In genomic region chr1:188089461-188089860, GRCh38 we compare ENCODE assay signal across 19 cellular contexts.
DNase-seq lines count a peak whose midpoint lies in the region; ATAC-seq and TF ChIP-seq lines count a peak whose summit lies in the region.
"Had no signal": no experiment of that assay in that cellular context is flagged by ENCODE, and none has a peak within 500 bp of the region (broad histone marks: within the 10 kb centered on the region; RNA-seq: fewer than 3 reads in every experiment).

No MANE protein-coding gene starts in this region.

- H3K9me3 ChIP-seq in SK-N-SH: 0 out of 2 replicates have a peak, but pooled peaks cover 12% of the 10 kb centered on the region
- H3K9me3 ChIP-seq in adipocyte (ENCODE audit: control insufficient read depth, low read length): peaks cover 6% of the 10 kb centered on the region
- H3K9me3 ChIP-seq in iPS-18a (ENCODE audit: control insufficient read depth, low read depth, low read length): no peaks in the 10 kb centered on the region
- H3K9me3 ChIP-seq in heart right ventricle: peaks cover 0 to 21% (median 0%) of the 10 kb centered on the region in 11 donors
- H3K9me3 ChIP-seq: upper lobe of right lung had no signal

- CTCF ChIA-PET in SK-N-SH (lab: Yijun Ruan, JAX): interaction anchor here (0.6 to 0.9 kb wide), 2 partner anchors 19 to 51 kb away, joined by 3 read pairs; no protein-coding TSS in a partner anchor

- H3K36me3 Mint-ChIP-seq in type B pancreatic cell: no peaks in the 10 kb centered on the region
- H3K36me3 Mint-ChIP-seq: CD4-positive, CD25-positive, alpha-beta regulatory T cell had no signal

- H3K4me2 ChIP-seq in SK-N-SH: no peak overlapping the region

- H3K9me2 ChIP-seq in SK-N-SH: no peaks in the 10 kb centered on the region

- intact Hi-C loops in heart right ventricle (cut with DNase I): no loop called here

- POLR2A ChIA-PET in SK-N-SH (lab: Yijun Ruan, JAX): no interaction called here

- no peaks in the 10 kb centered on the region for H3K79me2 ChIP-seq in SK-N-SH (ENCODE audit: insufficient read depth)

- H3K36me3 ChIP-seq in SK-N-SH (replicated peaks in 1 of 2; ENCODE audit: control insufficient read depth in 1 of 2, insufficient read depth in 2 of 2, low read length in 1 of 2) (no peaks in the 10 kb centered on the region), adipocyte (ENCODE audit: control insufficient read depth, insufficient read depth, low read length, severe bottlenecking) (no peaks in the 10 kb centered on the region), iPS-18a (ENCODE audit: control insufficient read depth, low read depth, low read length) (no peaks in the 10 kb centered on the region), heart right ventricle (no peaks in the 10 kb centered on the region)
- H3K36me3 ChIP-seq: upper lobe of right lung had no signal

- H3K27ac Mint-ChIP-seq in type B pancreatic cell: no peak overlapping the region
- H3K27ac Mint-ChIP-seq: CD4-positive, CD25-positive, alpha-beta regulatory T cell; nephron progenitor cell; stimulated activated naive CD8-positive, alpha-beta T cell treated with anti-CD3 and anti-CD28 coated beads, Interleukin-15, Interleukin-2, amounts not matched to agents 100 ng/mL and 50 ng/mL, for 24 hours had no signal

- DNase-seq in SK-N-SH (no peak), adipocyte (ENCODE audit: low read depth) (peak; percentile 21), heart right ventricle (no peak), coronary artery (ENCODE audit: low spot score) (no peak), type B pancreatic cell (ENCODE audit: extremely low spot score, unreplicated experiment) (no peak), cortex of kidney (lab: John Stamatoyannopoulos, UW) (no peak)
- DNase-seq: ACHN; activated naive CD4-positive, alpha-beta T cell treated with anti-CD3 and anti-CD28 coated beads, Interleukin-2, amount 50 U/mL, for 16 hours; activated T-cell treated with anti-CD3 and anti-CD28 coated beads for 4 hours; CD4-positive, CD25-positive, alpha-beta regulatory T cell; DMS79 treated with DMSO at 0.1 percent for 48 hours; NCI-H187 treated with DMSO at 0.1 percent for 48 hours; NCI-H82; nephron progenitor cell; upper lobe of right lung had no signal

- H3K27ac ChIP-seq in SK-N-SH (ENCODE audit: low read depth in 2 of 2, low read length in 1 of 2) (no peak overlapping the region), iPS-18a (ENCODE audit: low read length) (no peak overlapping the region), heart right ventricle (no peak overlapping the region), coronary artery (no peak overlapping the region)
- H3K27ac ChIP-seq: epithelial cell of prostate, upper lobe of right lung had no signal

- H3K27me3 Mint-ChIP-seq in type B pancreatic cell: no peaks in the 10 kb centered on the region
- H3K27me3 Mint-ChIP-seq: CD4-positive, CD25-positive, alpha-beta regulatory T cell; stimulated activated naive CD8-positive, alpha-beta T cell treated with anti-CD3 and anti-CD28 coated beads, Interleukin-15, Interleukin-2, amounts not matched to agents 100 ng/mL and 50 ng/mL, for 24 hours had no signal

- no peak overlapping the region for H3K4me3 Mint-ChIP-seq in type B pancreatic cell
- H3K4me3 Mint-ChIP-seq: CD4-positive, CD25-positive, alpha-beta regulatory T cell; nephron progenitor cell; stimulated activated naive CD8-positive, alpha-beta T cell treated with anti-CD3 and anti-CD28 coated beads, Interleukin-15, Interleukin-2, amounts not matched to agents 100 ng/mL and 50 ng/mL, for 24 hours had no signal

- H3K9me3 Mint-ChIP-seq in type B pancreatic cell: peaks cover 5% of the 10 kb centered on the region

- H4K20me1 ChIP-seq in SK-N-SH (ENCODE audit: insufficient read depth): no peaks in the 10 kb centered on the region

- H2AFZ ChIP-seq in SK-N-SH (ENCODE audit: low read depth): no peak overlapping the region

- no peak for TF ChIP-seq EP300 in SK-N-SH (IDR thresholded peaks at IDR 0.05; ENCODE audit: borderline replicate concordance in 1 of 2, low read depth in 1 of 2, low read length in 1 of 2)

- no peak for TF ChIP-seq RAD21 in SK-N-SH (IDR thresholded peaks at IDR 0.05; ENCODE audit: low read length)

- no peak for TF ChIP-seq CTCF in SK-N-SH (IDR thresholded peaks at IDR 0.05)
- no peak for TF ChIP-seq CTCF in heart right ventricle (IDR thresholded peaks at IDR 0.05)
- TF ChIP-seq CTCF in coronary artery (IDR thresholded peaks at IDR 0.05): no peak
- no peak for TF ChIP-seq CTCF in type B pancreatic cell (conservative IDR thresholded peaks at IDR 0.05)

- H3K4me3 ChIP-seq in SK-N-SH (ENCODE audit: low read depth in 2 of 2, low read length in 1 of 2) (no peak overlapping the region), adipocyte (ENCODE audit: low read length) (no peak overlapping the region), iPS-18a (ENCODE audit: low read length) (peak overlapping the region; percentile 27), heart right ventricle (no peak overlapping the region), coronary artery (no peak overlapping the region)
- H3K4me3 ChIP-seq: upper lobe of right lung had no signal

- H3K27me3 ChIP-seq in SK-N-SH (ENCODE audit: insufficient read depth) (no peaks in the 10 kb centered on the region), adipocyte (replicated peaks; ENCODE audit: control insufficient read depth, insufficient read depth, low read length) (no peaks in the 10 kb centered on the region), iPS-18a (ENCODE audit: control insufficient read depth, insufficient read depth, low read length) (no peaks in the 10 kb centered on the region), heart right ventricle (no peaks in the 10 kb centered on the region)
- H3K27me3 ChIP-seq: upper lobe of right lung had no signal

- H3K4me1 Mint-ChIP-seq in type B pancreatic cell (ENCODE audit: unreplicated experiment): no peaks in the 10 kb centered on the region
- H3K4me1 Mint-ChIP-seq: CD4-positive, CD25-positive, alpha-beta regulatory T cell; nephron progenitor cell had no signal

- peaks cover 8% of the 10 kb centered on the region for H3F3A ChIP-seq in SK-N-SH (replicated peaks; ENCODE audit: insufficient read depth)

- peak; percentile 55 for ATAC-seq in SK-N-SH treated with all-trans-retinoic acid at 6 μM for 48 hours
- ATAC-seq in heart right ventricle: no peak
- ATAC-seq: upper lobe of right lung had no signal

- H3K4me1 ChIP-seq in SK-N-SH (ENCODE audit: control insufficient read depth in 1 of 2, insufficient read depth in 2 of 2, low read depth in 1 of 2, low read length in 1 of 2): no peaks in the 10 kb centered on the region; a peak in 1 of 4 replicates
- H3K4me1 ChIP-seq in adipocyte (ENCODE audit: control insufficient read depth, insufficient read depth, low read length): peaks cover 3% of the 10 kb centered on the region
- H3K4me1 ChIP-seq in iPS-18a (ENCODE audit: control insufficient read depth, low read depth, low read length): peaks cover 17% of the 10 kb centered on the region
- no peaks in the 10 kb centered on the region for H3K4me1 ChIP-seq in heart right ventricle
- H3K4me1 ChIP-seq: upper lobe of right lung had no signal

- H3K9ac ChIP-seq in SK-N-SH (no peak overlapping the region), adipocyte (ENCODE audit: low read length) (no peak overlapping the region), iPS-18a (ENCODE audit: low read length) (no peak overlapping the region)

TF ChIP-seq in SK-N-SH treated with all-trans-retinoic acid at 6 μM for 48 hours, 23 proteins besides CTCF, POLR2A, EP300 and RAD21:
- TF ChIP-seq ARNTL (CRISPR knock-in tag; IDR thresholded peaks at IDR 0.05; ENCODE audit: borderline replicate concordance, low read depth): no peak
- no peak for TF ChIP-seq RARB (CRISPR knock-in tag; IDR thresholded peaks at IDR 0.05)
- no peak for TF ChIP-seq PPARA (CRISPR knock-in tag; IDR thresholded peaks at IDR 0.05; ENCODE audit: borderline replicate concordance)
- TF ChIP-seq TCF4 (CRISPR knock-in tag; IDR thresholded peaks at IDR 0.05; ENCODE audit: borderline replicate concordance): no peak
- TF ChIP-seq ZNF70 (CRISPR knock-in tag; IDR thresholded peaks at IDR 0.05): no peak
- no peak for TF ChIP-seq ZNF8 (CRISPR knock-in tag; IDR thresholded peaks at IDR 0.05)
- no peak for TF ChIP-seq ZC3H10 (CRISPR knock-in tag; IDR thresholded peaks at IDR 0.05)
- no peak for TF ChIP-seq ZFP30 (CRISPR knock-in tag; IDR thresholded peaks at IDR 0.05)
- TF ChIP-seq CSDC2 (CRISPR knock-in tag; IDR thresholded peaks at IDR 0.05): no peak

TF ChIP-seq in SK-N-SH, 30 proteins besides CTCF, POLR2A, EP300 and RAD21:
- no peak for TF ChIP-seq JUND (IDR thresholded peaks at IDR 0.05)
TF ChIP-seq in SK-N-SH: peak in this region for 0.
